Comparison of ENCODE assay signal across 8 cellular contexts in genomic region chr22:35257321-35258143, GRCh38. TPM values are rescaled to one million over a fixed set of nuclear protein-coding genes. Genes with fewer than 3 reads are reported as not detected.
DNase-seq lines count a peak whose midpoint lies in the region; ATAC-seq lines count a peak whose summit lies in the region.

Gene HMGXB4 (plus strand): TSS chr22:35257493. CDS start chr22:35262391, 4,898 bp downstream.

- H3K27ac Mint-ChIP-seq in effector memory CD8-positive, alpha-beta T cell, result peak within 1 kb of the TSS; percentile 93 to 94

- peaks cover 16 to 18% of the 10 kb centered on the region in 2 donors for H3K4me1 Mint-ChIP-seq in effector memory CD8-positive, alpha-beta T cell (ENCODE audit: low read depth in 2 of 2)

- DNase-seq in CMK (ENCODE audit: low read depth), result peak; percentile 76
- DNase-seq in HK-2 (ENCODE audit: unreplicated experiment), result peak; percentile 77
- DNase-seq in NOMO-1 (lab: John Stamatoyannopoulos, UW; ENCODE audit: unreplicated experiment in 2 of 2), result peak; percentile 81 to 85
- DNase-seq in effector memory CD8-positive, alpha-beta T cell, result peak; percentile 80 to 83 (median 81)
- peak; percentile 90 to 94 for DNase-seq in lung microvascular endothelial cell (ENCODE audit: low read depth in 2 of 2)
- DNase-seq in stimulated activated CD4-positive, alpha-beta T cell treated with anti-CD3 and anti-CD28 coated beads, TNF-alpha, amount 100 ng/mL, for 4 hours (ENCODE audit: low read depth in 3 of 3), result peak; percentile 78 to 80 (median 79)

- H3K27me3 Mint-ChIP-seq in effector memory CD8-positive, alpha-beta T cell, result no peaks in the 10 kb centered on the region

- H3K9me3 Mint-ChIP-seq in effector memory CD8-positive, alpha-beta T cell, result no peaks in the 10 kb centered on the region

- peaks cover 18% of the 10 kb centered on the region for H3K36me3 Mint-ChIP-seq in effector memory CD8-positive, alpha-beta T cell (ENCODE audit: insufficient read depth)

- POLR2A ChIA-PET in activated CD8-positive, alpha-beta memory T cell treated with anti-CD3 and anti-CD28 coated beads for 36 hours (lab: Charles Lee), result interaction anchor here (1.6 kb wide), 1 partner anchor 42 kb away, joined by 8 read pairs; the partner anchor contains the start of gene TOM1

- ATAC-seq in GM19452 (IDR thresholded peaks at IDR 0.05; ENCODE audit: unreplicated experiment), result peak; percentile 86
- ATAC-seq in effector memory CD8-positive, alpha-beta T cell (replicated peaks), result peak; percentile 93

- CTCF ChIA-PET in activated CD8-positive, alpha-beta memory T cell treated with anti-CD3 and anti-CD28 coated beads for 36 hours (lab: Charles Lee), result interaction anchor here (0.6 to 0.9 kb wide), 2 partner anchors 26 to 48 kb away, joined by 3 read pairs; no protein-coding TSS in a partner anchor

- peak within 1 kb of the TSS; percentile 84 to 85 for H3K4me3 Mint-ChIP-seq in effector memory CD8-positive, alpha-beta T cell

RNA-seq across cellular contexts. Expression of gene HMGXB4, which starts in this region (rescaled TPM):
- 10 to 100 TPM; 35.9 to 37.7 TPM for total RNA-seq in activated CD8-positive, alpha-beta memory T cell treated with anti-CD3 and anti-CD28 coated beads for 36 hours
- total RNA-seq in lung microvascular endothelial cell, result 7.0 and 8.1 TPM in 2 replicates

Comparison
In these comparisons a context has a peak if more than half of its experiments do, and no peak if none do; other contexts are left out.
1. Peak in every context shown above with its lines: DNase-seq and ATAC-seq.